Comparison of ENCODE assay signal across 9 cellular contexts in the genomic region with DNA sequence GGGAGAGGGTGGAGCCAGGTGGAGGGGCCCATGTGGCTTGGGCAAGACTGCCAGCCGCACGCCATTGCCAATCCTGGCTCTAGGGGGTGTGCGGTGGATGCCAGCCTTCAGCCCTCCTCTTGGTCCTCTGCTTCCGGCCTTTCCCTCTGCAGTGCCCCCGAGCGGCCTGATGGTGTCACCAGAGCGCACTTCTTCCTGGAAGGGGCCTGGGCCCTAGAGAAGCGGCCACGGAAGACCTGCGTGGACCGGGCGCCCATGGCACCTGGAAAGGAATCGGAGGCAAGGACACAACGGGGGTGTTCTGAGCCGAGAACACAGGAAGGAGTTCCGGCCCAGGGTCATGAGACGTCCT.
DNase-seq lines count a peak whose midpoint lies in the region; ATAC-seq lines count a peak whose summit lies in the region.
"Had no signal": no experiment of that assay in that cellular context is flagged by ENCODE, and none has a peak within 500 bp of the region (broad histone marks: within the 10 kb centered on the region; RNA-seq: fewer than 3 reads in every experiment).

No MANE protein-coding gene starts in this region.

- peak overlapping the region; percentile 37 for H3K27ac ChIP-seq in KOPT-K1 (ENCODE audit: low read depth, low read length, poor library complexity, severe bottlenecking)

- peaks cover 7% of the 10 kb centered on the region for H3K4me1 ChIP-seq in HAP-1

- peaks cover 26% of the 10 kb centered on the region for H3K27me3 Mint-ChIP-seq in central memory CD8-positive, alpha-beta T cell

- peak; percentile 65 for ATAC-seq in central memory CD8-positive, alpha-beta T cell (replicated peaks; ENCODE audit: extremely low read depth, poor library complexity, severe bottlenecking)

- in situ Hi-C loops in HAP-1 (cut with MboI; ENCODE audit: low sequenced_read_pairs) = no loop called here

- no peaks in the 10 kb centered on the region for H3K36me3 ChIP-seq in HAP-1 (replicated peaks)
- no peaks in the 10 kb centered on the region for H3K36me3 ChIP-seq in KOPT-K1 (ENCODE audit: insufficient read depth, low read length)

- peak; percentile 22 for DNase-seq in SIG-M5 treated with dmso at 0.1 percent for 504 hours (lab: John Stamatoyannopoulos, UW; ENCODE audit: unreplicated experiment)
- no peak for DNase-seq in SIG-M5 (lab: John Stamatoyannopoulos, UW)
- peak; percentile 53 to 87 for DNase-seq in HAP-1 (ENCODE audit: low spot score in 2 of 2)
- peak; percentile 47 for DNase-seq in RKO (ENCODE audit: low spot score)
- DNase-seq in central memory CD8-positive, alpha-beta T cell (ENCODE audit: low spot score in 2 of 2) = no peak
- DNase-seq in islet precursor cell = peak; percentile 85
- DNase-seq in stimulated activated CD4-positive, alpha-beta T cell treated with anti-CD3 and anti-CD28 coated beads, Interleukin-1b, Interleukin-23, amount 100 ng/mL, for 48 hours = peak; percentile 36

- H3K9me3 Mint-ChIP-seq in central memory CD8-positive, alpha-beta T cell = no peaks in the 10 kb centered on the region

- no peak overlapping the region for H3K4me3 ChIP-seq in HAP-1

- no peaks in the 10 kb centered on the region for H3K4me1 Mint-ChIP-seq in central memory CD8-positive, alpha-beta T cell

- no peaks in the 10 kb centered on the region for H3K27me3 ChIP-seq in HAP-1 (ENCODE audit: low read depth)

- H3K9me3 ChIP-seq in HAP-1 (no peaks in the 10 kb centered on the region), KOPT-K1 (ENCODE audit: insufficient read depth, low read length, poor library complexity, severe bottlenecking) (no peaks in the 10 kb centered on the region)

- no peak overlapping the region for H3K4me3 Mint-ChIP-seq in central memory CD8-positive, alpha-beta T cell
- H3K4me3 Mint-ChIP-seq: CD4-positive, CD25-positive, alpha-beta regulatory T cell had no signal

- H3K27ac Mint-ChIP-seq in central memory CD8-positive, alpha-beta T cell (ENCODE audit: low read depth) = no peak overlapping the region
- H3K27ac Mint-ChIP-seq: CD4-positive, CD25-positive, alpha-beta regulatory T cell had no signal

- no peaks in the 10 kb centered on the region for H3K36me3 Mint-ChIP-seq in central memory CD8-positive, alpha-beta T cell (ENCODE audit: insufficient read depth)
- H3K36me3 Mint-ChIP-seq: CD4-positive, CD25-positive, alpha-beta regulatory T cell had no signal

Comparison
In these comparisons a context has a peak if more than half of its experiments do, and no peak if none do; other contexts are left out.
1. DNase-seq: peak in SIG-M5 treated with dmso at 0.1 percent for 504 hours (single experiment), HAP-1 (2 of 2), RKO (single experiment), islet precursor cell (single experiment) and stimulated activated CD4-positive, alpha-beta T cell treated with anti-CD3 and anti-CD28 coated beads, Interleukin-1b, Interleukin-23, amount 100 ng/mL, for 48 hours (single experiment); none in SIG-M5 (single experiment) and central memory CD8-positive, alpha-beta T cell (0 of 2).